ENCODE assay signal across 11 cellular contexts in the genomic region with DNA sequence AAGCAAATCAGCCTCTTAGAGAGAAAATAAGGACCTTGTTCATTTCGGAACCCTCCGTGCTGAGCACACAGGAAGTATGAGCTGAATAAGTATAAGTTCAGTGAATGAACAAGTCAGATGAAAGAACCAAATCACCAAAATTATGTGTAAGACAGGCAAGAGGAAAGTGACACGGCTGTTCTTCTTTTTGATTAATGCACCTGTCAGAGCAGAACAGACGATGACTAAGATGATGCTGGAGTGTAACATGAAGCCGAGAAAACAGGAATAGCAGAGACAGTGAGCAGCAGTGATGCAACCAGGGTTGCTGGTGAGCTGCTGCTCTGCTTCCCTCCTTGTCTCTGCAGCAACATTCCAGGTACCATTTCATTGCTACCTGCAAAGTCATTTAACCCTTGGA.
A peak's percentile ranks its signal among the peaks of the same experiment; 100 is the strongest.
DNase-seq lines count a peak whose midpoint lies in the region; ATAC-seq, FAIRE-seq and TF ChIP-seq lines count a peak whose summit lies in the region.
"Had no signal": no experiment of that assay in that cellular context is flagged by ENCODE, and none has a peak within 500 bp of the region (broad histone marks: within the 10 kb centered on the region; RNA-seq: fewer than 3 reads in every experiment).

No MANE protein-coding gene starts in this region.

- no peak overlapping the region for H3K4me3 ChIP-seq in fibroblast of mammary gland (ENCODE audit: control insufficient read depth, low read depth, low read length)

- no peak for TF ChIP-seq CTCF in fibroblast of mammary gland (conservative IDR thresholded peaks at IDR 0.05; ENCODE audit: control insufficient read depth, insufficient read depth, low read depth, low read length)

- FAIRE-seq in HTR-8/SVneo (lab: Jason Lieb, UNC): no peak

- ATAC-seq in HG02981 (IDR thresholded peaks at IDR 0.05; ENCODE audit: unreplicated experiment): no peak
- no peak for ATAC-seq in HG02852 (IDR thresholded peaks at IDR 0.05; ENCODE audit: unreplicated experiment)
- no peak for ATAC-seq in HG03432 (IDR thresholded peaks at IDR 0.05; ENCODE audit: unreplicated experiment)
- ATAC-seq: activated CD4-positive, CD25-positive, alpha-beta regulatory T cell treated with anti-CD3 and anti-CD28 coated beads, Interleukin-2, amount 50 U/mL, for 24 hours had no signal

- DNase-seq in HTR-8/SVneo (ENCODE audit: insufficient read length, low spot score): peak; percentile 7
- DNase-seq in NCI-H82 treated with DMSO at 0.1 percent for 48 hours (lab: John Stamatoyannopoulos, UW; ENCODE audit: unreplicated experiment): peak; percentile 10
- DNase-seq in fibroblast of mammary gland (ENCODE audit: low read depth): peak; percentile 88
- DNase-seq in renal cortical epithelial cell (ENCODE audit: low read depth): peak; percentile 69
- DNase-seq in SIG-M5 treated with dmso at 0.1 percent for 504 hours (lab: John Stamatoyannopoulos, UW; ENCODE audit: unreplicated experiment): no peak
- DNase-seq: DND-41, MV-4-11 had no signal
